In the genomic region with DNA sequence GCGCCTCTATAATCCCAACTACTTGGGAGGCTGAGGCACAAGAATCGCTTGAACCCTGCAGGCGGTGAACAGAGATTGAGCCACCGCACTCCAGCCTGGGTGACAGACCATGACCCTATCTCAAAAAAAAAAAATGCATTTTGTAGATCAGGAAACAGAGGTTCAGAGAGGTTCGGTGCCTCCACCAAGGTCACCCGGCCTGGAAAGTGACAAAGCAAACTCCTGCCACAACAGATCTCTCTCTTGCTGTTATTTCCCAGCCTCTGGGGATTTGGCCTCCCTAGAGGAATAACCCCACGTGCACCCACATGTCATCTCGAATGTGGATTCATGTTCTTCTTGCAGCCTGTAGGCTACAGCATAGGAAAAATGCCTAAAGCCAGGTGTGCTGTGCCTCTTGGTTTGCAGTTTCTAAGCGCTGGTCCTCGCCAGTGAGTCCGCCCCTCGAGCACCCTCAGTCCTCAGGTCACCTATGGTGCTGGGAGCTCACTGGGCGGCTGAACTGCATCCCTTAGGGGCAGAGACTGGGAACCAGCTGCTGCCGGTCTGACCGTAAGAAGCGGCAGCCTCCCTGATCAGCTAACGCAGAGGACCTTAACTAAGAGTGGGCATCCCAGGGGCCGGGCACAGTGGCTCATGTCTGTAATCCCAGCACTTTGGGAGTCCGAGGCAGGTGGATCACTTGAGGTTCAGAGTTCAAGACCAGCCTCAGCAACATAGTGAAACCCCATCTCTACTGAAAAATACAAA, we compare ENCODE assay signal across 27 cellular contexts.
"Had no signal": no experiment of that assay in that cellular context is flagged by ENCODE, and none has a peak within 500 bp of the region (broad histone marks: within the 10 kb centered on the region; RNA-seq: fewer than 3 reads in every experiment).

No MANE protein-coding gene starts in this region.

- H3K4me3 ChIP-seq: ascending aorta, breast epithelium had no signal

- ATAC-seq: activated CD8-positive, alpha-beta memory T cell treated with anti-CD3 and anti-CD28 coated beads, Interleukin-2, amount 10 ng/mL, durations not matched to agents 7 days and 5 days; activated CD8-positive, alpha-beta T cell treated with anti-CD3 and anti-CD28 coated beads, Interleukin-2, amount 10 ng/mL, durations not matched to agents 7 days and 5 days; activated naive CD8-positive, alpha-beta T cell treated with anti-CD3 and anti-CD28 coated beads, Interleukin-2, amount 50 U/mL, for 24 hours had no signal

- H3K9me3 ChIP-seq: ascending aorta, breast epithelium had no signal

- DNase-seq: activated B cell treated with CpG ODN at 0.5 μM for 24 hours; activated CD4-positive, alpha-beta memory T cell treated with anti-CD3 and anti-CD28 coated beads for 36 hours; activated CD4-positive, alpha-beta T cell treated with anti-CD3 and anti-CD28 coated beads for 4 hours; activated CD4-positive, alpha-beta T cell treated with anti-CD3 and anti-CD28 coated beads, Interleukin-2, amount 10 ng/mL, durations not matched to agents 24 days and 14 days; activated CD4-positive, alpha-beta T cell treated with anti-CD3 and anti-CD28 coated beads, Interleukin-2, amount 50 U/mL, for 1 hour; activated CD4-positive, alpha-beta T cell treated with anti-CD3 and anti-CD28 coated beads, Interleukin-2, amount 50 U/mL, for 4 hours; activated CD4-positive, CD25-positive, alpha-beta regulatory T cell treated with anti-CD3 and anti-CD28 coated beads, Interleukin-2, amount 50 U/mL, for 72 hours; activated CD8-positive, alpha-beta memory T cell treated with anti-CD3 and anti-CD28 coated beads for 24 hours; activated CD8-positive, alpha-beta memory T cell treated with anti-CD3 and anti-CD28 coated beads, Interleukin-2, amount 10 ng/mL, durations not matched to agents 7 days and 5 days; activated CD8-positive, alpha-beta memory T cell treated with anti-CD3 and anti-CD28 coated beads, Interleukin-2, amount 50 U/mL, for 48 hours; activated CD8-positive, alpha-beta T cell treated with anti-CD3 and anti-CD28 coated beads, Interleukin-2, amount 10 ng/mL, durations not matched to agents 7 days and 5 days; activated effector memory CD4-positive, alpha-beta T cell treated with Interleukin-2 at 50 U/mL for 16 hours; activated gamma-delta T cell; activated naive CD4-positive, alpha-beta T cell treated with anti-CD3 and anti-CD28 coated beads, Interleukin-2, amount 10 ng/mL, durations not matched to agents 7 days and 5 days; activated naive CD4-positive, alpha-beta T cell treated with Interleukin-2 at 50 U/mL for 16 hours; activated naive CD8-positive, alpha-beta T cell treated with anti-CD3 and anti-CD28 coated beads, Interleukin-2, amount 10 ng/mL, durations not matched to agents 7 days and 5 days; activated naive CD8-positive, alpha-beta T cell treated with anti-CD3 and anti-CD28 coated beads, Interleukin-2, amount 50 U/mL, for 24 hours; activated T-cell treated with anti-CD3 and anti-CD28 coated beads, Interleukin-2, amount 50 U/mL, for 24 hours; activated T-cell treated with anti-CD3 and anti-CD28 coated beads, Interleukin-2, amount 50 U/mL, for 48 hours; anterior cingulate cortex; brain microvascular endothelial cell; central memory CD4-positive, alpha-beta T cell; T-helper 2 cell; T-helper 9 cell had no signal

- H3K36me3 ChIP-seq: brain microvascular endothelial cell, breast epithelium had no signal

- H3K4me1 ChIP-seq: ascending aorta, breast epithelium had no signal

- H3K27me3 ChIP-seq: ascending aorta, brain microvascular endothelial cell, breast epithelium had no signal

- H3K27ac ChIP-seq: ascending aorta, brain microvascular endothelial cell, breast epithelium, VCaP had no signal
